In the genomic region with DNA sequence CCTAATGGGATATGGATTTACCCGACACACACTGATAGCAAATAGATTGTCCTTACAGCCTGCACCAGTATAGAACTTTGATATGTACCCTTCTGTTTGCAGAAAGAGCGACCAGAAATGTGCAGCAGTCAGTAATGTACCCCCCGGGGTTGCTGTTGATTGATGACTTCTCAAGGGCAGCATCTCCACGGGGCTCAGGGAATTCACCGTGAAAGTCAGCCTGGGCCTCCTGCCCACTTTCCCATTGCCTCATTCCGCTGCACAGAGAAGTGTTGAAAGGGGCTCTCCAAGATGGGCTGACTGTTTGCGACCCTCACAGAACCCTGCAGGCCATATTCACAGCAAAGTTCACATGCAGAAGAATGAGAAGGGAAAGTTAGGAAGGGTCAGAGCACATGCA, we compare ENCODE assay signal across 16 cellular contexts.
DNase-seq lines count a peak whose midpoint lies in the region; ATAC-seq and TF ChIP-seq lines count a peak whose summit lies in the region.
"Had no signal": no experiment of that assay in that cellular context is flagged by ENCODE, and none has a peak within 500 bp of the region (broad histone marks: within the 10 kb centered on the region; RNA-seq: fewer than 3 reads in every experiment).

No MANE protein-coding gene starts in this region.

- H3K4me3 ChIP-seq in cardiac muscle cell (no peak overlapping the region), thyroid gland (replicated peaks in 1 of 3) (no peak overlapping the region)

- peaks cover 5% of the 10 kb centered on the region for H3K27me3 Mint-ChIP-seq in glutamatergic neuron (ENCODE audit: unreplicated experiment)

- intact Hi-C loops in Right ventricle myocardium inferior (cut with DNase I) = no loop called here
- intact Hi-C loops in thyroid gland (cut with DNase I) = no loop called here

- H3K27me3 ChIP-seq in cardiac muscle cell = no peaks in the 10 kb centered on the region
- H3K27me3 ChIP-seq in thyroid gland = no peaks in the 10 kb centered on the region

- peak overlapping the region; percentile 4 for H3K27ac Mint-ChIP-seq in glutamatergic neuron (ENCODE audit: unreplicated experiment)

- H3K27ac ChIP-seq in cardiac muscle cell (peak overlapping the region; percentile 85), thyroid gland (peak overlapping the region in 2 of 3 donors; percentile 57 to 82)

- peaks cover 15% of the 10 kb centered on the region for H3K9me3 Mint-ChIP-seq in glutamatergic neuron (ENCODE audit: unreplicated experiment)

- DNase-seq in cardiac muscle cell (ENCODE audit: low read depth in 1 of 2, low spot score in 1 of 2) (peak; percentile 70 to 86), Right ventricle myocardium inferior (ENCODE audit: missing footprints) (no peak), NCI-H226 (peak; percentile 25), glutamatergic neuron (no peak), thyroid gland (peak; percentile 89 to 90), HT-29 (ENCODE audit: low spot score) (no peak)
- DNase-seq: activated CD4-positive, alpha-beta T cell treated with anti-CD3 and anti-CD28 coated beads, Interleukin-2, amount 50 U/mL, for 48 hours; activated naive CD4-positive, alpha-beta T cell; cortex of kidney; head of caudate nucleus; KG1; SW 1271; trophoblast cell had no signal

- H3K4me1 Mint-ChIP-seq in glutamatergic neuron (ENCODE audit: low read depth, unreplicated experiment) = peaks cover 41% of the 10 kb centered on the region

- H3K4me3 Mint-ChIP-seq in glutamatergic neuron (ENCODE audit: unreplicated experiment) = peak overlapping the region; percentile 43

- H3K9me3 ChIP-seq in cardiac muscle cell (ENCODE audit: low read depth) = no peaks in the 10 kb centered on the region
- H3K9me3 ChIP-seq in thyroid gland = no peaks in the 10 kb centered on the region

- ATAC-seq in Right ventricle myocardium inferior (no peak), GM21723 (IDR thresholded peaks at IDR 0.05; ENCODE audit: unreplicated experiment) (no peak), GM18517 (IDR thresholded peaks at IDR 0.05; ENCODE audit: unreplicated experiment) (no peak)
- ATAC-seq: HCT116 had no signal

- 13 to 27% methylated on average over 7 of the region's 7 CpGs for WGBS in thyroid gland, 2 donors

- H3K36me3 Mint-ChIP-seq in glutamatergic neuron (ENCODE audit: unreplicated experiment) = peaks cover 5% of the 10 kb centered on the region

- TF ChIP-seq CTCF in cardiac muscle cell (IDR thresholded peaks at IDR 0.05; ENCODE audit: low read depth, low read length) (no peak), glutamatergic neuron (IDR thresholded peaks at IDR 0.05; ENCODE audit: partially characterized antibody, unreplicated experiment) (no peak), thyroid gland (IDR thresholded peaks at IDR 0.05) (peak in 1 of 6 experiments; percentile 1)

- H3K4me1 ChIP-seq in cardiac muscle cell (ENCODE audit: low read depth) (peaks cover 65% of the 10 kb centered on the region), thyroid gland (peaks cover 24 to 54% of the 10 kb centered on the region in 2 donors)

- H3K36me3 ChIP-seq in cardiac muscle cell (no peaks in the 10 kb centered on the region), thyroid gland (no peaks in the 10 kb centered on the region)

- TF ChIP-seq POLR2A in thyroid gland (IDR thresholded peaks at IDR 0.05) = no peak

Comparison
In these comparisons a context has a peak if more than half of its experiments do, and no peak if none do; other contexts are left out.
1. DNase-seq: peak in cardiac muscle cell (2 of 2), NCI-H226 (single experiment) and thyroid gland (2 of 2); none in Right ventricle myocardium inferior (single experiment), glutamatergic neuron (single experiment) and HT-29 (single experiment).